In genomic region chr5:134905246-134905996, GRCh38 we compare ENCODE assay signal across 8 cellular contexts. TPM values are rescaled to one million over a fixed set of nuclear protein-coding genes. Genes with fewer than 3 reads are reported as not detected.
DNase-seq lines count a peak whose midpoint lies in the region; ATAC-seq, FAIRE-seq and TF ChIP-seq lines count a peak whose summit lies in the region.

No MANE protein-coding gene starts in this region.

- H3K27me3 Mint-ChIP-seq in astrocyte (ENCODE audit: low read depth, unreplicated experiment) = no peaks in the 10 kb centered on the region

- intact Hi-C loops in sciatic nerve (cut with DNase I) = no loop called here

- ATAC-seq in HG02571 (IDR thresholded peaks at IDR 0.05; ENCODE audit: unreplicated experiment) (peak; percentile 40), sciatic nerve (peak; percentile 45), HG03520 (IDR thresholded peaks at IDR 0.05; ENCODE audit: unreplicated experiment) (no peak)

- peak overlapping the region; percentile 99 for H3K4me2 ChIP-seq in astrocyte (ENCODE audit: low read length)

- no peaks in the 10 kb centered on the region for H3K36me3 Mint-ChIP-seq in astrocyte (ENCODE audit: low read depth, unreplicated experiment)

- peak overlapping the region; percentile 97 for H3K27ac Mint-ChIP-seq in astrocyte (ENCODE audit: unreplicated experiment)

- DNase-seq in GM12864 (ENCODE audit: low read depth) (peak; percentile 52), NCI-H1092 (lab: John Stamatoyannopoulos, UW) (peak; percentile 64), T-helper 2 cell (peak; percentile 31 to 84 (median 53)), astrocyte (ENCODE audit: low read depth) (peak; percentile 39), hypothalamus (lab: John Stamatoyannopoulos, UW) (peak in 42 of 51 donors; percentile 15 to 91 (median 61)), sciatic nerve (ENCODE audit: low spot score) (no peak)

- H3K9me3 Mint-ChIP-seq in astrocyte (ENCODE audit: unreplicated experiment) = no peaks in the 10 kb centered on the region

- H3K27me3 ChIP-seq in astrocyte (ENCODE audit: insufficient read depth, low read length) = no peaks in the 10 kb centered on the region

- H4K20me1 ChIP-seq in astrocyte (ENCODE audit: insufficient read depth, low read length) = no peaks in the 10 kb centered on the region

- FAIRE-seq in astrocyte (lab: Jason Lieb, UNC) = no peak

- H2AFZ ChIP-seq in astrocyte (ENCODE audit: low read depth, low read length) = peak overlapping the region; percentile 90

- peak overlapping the region; percentile 94 for H3K4me3 Mint-ChIP-seq in astrocyte (ENCODE audit: unreplicated experiment)

- H3K9me3 ChIP-seq in astrocyte (ENCODE audit: insufficient read depth, low read depth, low read length) = no peaks in the 10 kb centered on the region

- H3K4me1 Mint-ChIP-seq in astrocyte (ENCODE audit: low read depth, unreplicated experiment) = peaks cover 9% of the 10 kb centered on the region

- peak; percentile 64 for TF ChIP-seq CTCF in GM12864 (IDR thresholded peaks at IDR 0.05; ENCODE audit: low read depth, low read length, missing control alignments)
- TF ChIP-seq CTCF in astrocyte (IDR thresholded peaks at IDR 0.05; ENCODE audit: insufficient read depth, low read depth, low read length) = peak; percentile 79

- peak overlapping the region; percentile 92 for H3K9ac ChIP-seq in astrocyte (ENCODE audit: low read length)

- H3K79me2 ChIP-seq in astrocyte (ENCODE audit: insufficient read depth, low read length) = peaks cover 8% of the 10 kb centered on the region

- peak overlapping the region; percentile 90 for H3K27ac ChIP-seq in astrocyte (ENCODE audit: low read depth, low read length)

- H3K4me1 ChIP-seq in astrocyte (ENCODE audit: insufficient read depth, low read length) = no peaks in the 10 kb centered on the region

- H3K36me3 ChIP-seq in astrocyte (ENCODE audit: insufficient read depth, low read length) = peaks cover 4% of the 10 kb centered on the region

- H3K4me3 ChIP-seq in GM12864 (ENCODE audit: low read depth, low read length) (peak overlapping the region; percentile 77), astrocyte (ENCODE audit: insufficient read depth, low read depth, low read length) (peak overlapping the region; percentile 94)

RNA-seq across cellular contexts. Expression of gene PCBD2, which starts 0.5 kb away (rescaled TPM):
- total RNA-seq in astrocyte = 9.9 and 10.2 TPM in 2 replicates
- 13.6 TPM for total RNA-seq in sciatic nerve

RNA-seq across cellular contexts. Expression of gene TXNDC15, which starts 31.2 kb away (rescaled TPM):
- total RNA-seq in astrocyte (65.6 and 72.9 TPM in 2 replicates), sciatic nerve (84.7 TPM)

RNA-seq across cellular contexts. Expression of gene C5orf24, which starts 59.7 kb away (rescaled TPM):
- total RNA-seq in astrocyte (88.4 and 96.9 TPM in 2 replicates), sciatic nerve (50.1 TPM)
